19 cellular contexts compared by ENCODE assay signal in genomic region chr6:49342410-49342809, GRCh38.
DNase-seq lines count a peak whose midpoint lies in the region; FAIRE-seq and TF ChIP-seq lines count a peak whose summit lies in the region.
"Had no signal": no experiment of that assay in that cellular context is flagged by ENCODE, and none has a peak within 500 bp of the region (broad histone marks: within the 10 kb centered on the region; RNA-seq: fewer than 3 reads in every experiment).

No MANE protein-coding gene starts in this region.

- no peaks in the 10 kb centered on the region for H3K9me3 ChIP-seq in HAP-1
- peaks cover 10 to 12% of the 10 kb centered on the region in 2 experiments; a peak in 2 of 4 replicates for H3K9me3 ChIP-seq in H1 (ENCODE audit: insufficient read depth in 2 of 2, low read depth in 1 of 2, low read length in 1 of 2)
- no peaks in the 10 kb centered on the region for H3K9me3 ChIP-seq in Peyer's patch
- H3K9me3 ChIP-seq: lower lobe of right lung had no signal

- peak overlapping the region; percentile 17 for H3K4ac ChIP-seq in H1 (replicated peaks; ENCODE audit: insufficient read length, low read depth, low read length)

- H4K8ac ChIP-seq in H1 (ENCODE audit: extremely low read depth, insufficient read depth, low read length): no peak overlapping the region

- peak overlapping the region; percentile 46; the same call in 1 of the 2 replicates for H3K27ac ChIP-seq in H1 (ENCODE audit: low read depth, low read length)
- H3K27ac ChIP-seq in Peyer's patch: no peak overlapping the region
- H3K27ac ChIP-seq: lower lobe of right lung, VCaP had no signal

- no peak overlapping the region for H2AFZ ChIP-seq in H1 (ENCODE audit: low read length)

- H4K20me1 ChIP-seq in H1 (replicated peaks in 1 of 2; ENCODE audit: control insufficient read depth in 1 of 2, insufficient read depth in 2 of 2, low read length in 2 of 2): no peaks in the 10 kb centered on the region

- H2BK5ac ChIP-seq in H1 (ENCODE audit: low read depth, low read length): peak overlapping the region; percentile 49; the same call in 1 of the 2 replicates

- H3K14ac ChIP-seq in H1 (ENCODE audit: insufficient read length): no peak overlapping the region

- no peaks in the 10 kb centered on the region for H3K36me3 ChIP-seq in HAP-1 (replicated peaks)
- peaks cover 0 to 11% (median 2%) of the 10 kb centered on the region in 4 experiments; a peak in 2 of 8 replicates for H3K36me3 ChIP-seq in H1 (ENCODE audit: control insufficient read depth in 2 of 4, insufficient read depth in 4 of 4, low read length in 3 of 4)
- H3K36me3 ChIP-seq in Peyer's patch: no peaks in the 10 kb centered on the region
- H3K36me3 ChIP-seq: lower lobe of right lung had no signal

- 0 out of 4 replicates have a peak, but pooled peaks of 1 of the 2 experiments have one; percentile 8 for TF ChIP-seq RAD21 in H1 (IDR thresholded peaks at IDR 0.05 in 1 of 2, conservative IDR thresholded peaks at IDR 0.05 in 1 of 2; ENCODE audit: low read depth in 2 of 2, low read length in 2 of 2)

- no peak overlapping the region for H2BK120ac ChIP-seq in H1 (replicated peaks; ENCODE audit: low read depth, low read length)

- no peaks in the 10 kb centered on the region for H3K79me1 ChIP-seq in H1 (ENCODE audit: low read depth, low read length)

- H2BK15ac ChIP-seq in H1 (ENCODE audit: low read length): no peak overlapping the region

- TF ChIP-seq POLR2A in H1 (IDR thresholded peaks at IDR 0.05; ENCODE audit: control extremely low read depth in 1 of 2, low read depth in 2 of 2, low read length in 2 of 2) (no peak), Peyer's patch (IDR thresholded peaks at IDR 0.05) (no peak)

- H4K91ac ChIP-seq in H1 (replicated peaks; ENCODE audit: insufficient read length, low read length): no peak overlapping the region

- FAIRE-seq in H1 (lab: Jason Lieb, UNC): peak; percentile 79
- FAIRE-seq: D721Med, endothelial cell of umbilical vein, keratinocyte had no signal

- no peak overlapping the region for H3K56ac ChIP-seq in H1 (replicated peaks; ENCODE audit: insufficient read length, low read depth, low read length)

- H3K79me2 ChIP-seq in H1 (ENCODE audit: control insufficient read depth in 1 of 2, insufficient read depth in 2 of 2, low read length in 2 of 2): no peaks in the 10 kb centered on the region

- H3K23ac ChIP-seq in H1 (ENCODE audit: insufficient read length): no peak overlapping the region

- H3K9ac ChIP-seq in H1 (replicated peaks in 1 of 4; ENCODE audit: extremely low read depth in 1 of 4, low read depth in 3 of 4, low read length in 3 of 4): no peak overlapping the region

- DNase-seq in COLO668 (lab: John Stamatoyannopoulos, UW; ENCODE audit: unreplicated experiment): peak; percentile 48
- DNase-seq in HAP-1 (ENCODE audit: low spot score in 2 of 2): peak; percentile 37 to 80
- DNase-seq in NCI-H2107 treated with DMSO at 0.1 percent for 48 hours (lab: John Stamatoyannopoulos, UW; ENCODE audit: unreplicated experiment): peak; percentile 70
- peak; percentile 64 to 72 for DNase-seq in H1 (ENCODE audit: low read depth in 1 of 2, low spot score in 2 of 2)
- DNase-seq in Peyer's patch: no peak
- no peak for DNase-seq in midbrain (lab: John Stamatoyannopoulos, UW)
- DNase-seq in Ammon's horn (ENCODE audit: low spot score): no peak
- no peak for DNase-seq in middle frontal gyrus (ENCODE audit: extremely low spot score, low spot score)
- DNase-seq: activated CD4-positive, alpha-beta T cell treated with anti-CD3 and anti-CD28 coated beads, Interleukin-2, amount 10 ng/mL, durations not matched to agents 7 days and 5 days; anterior cingulate cortex; C1 segment of cervical spinal cord; central memory CD4-positive, alpha-beta T cell; dermis blood vessel endothelial cell; KG1; lower lobe of right lung had no signal

- peak overlapping the region; percentile 77 for H2BK20ac ChIP-seq in H1 (ENCODE audit: low read length)

- WGBS in H1 (ENCODE audit: extremely low coverage in 1 of 2, insufficient coverage in 1 of 2, insufficient read length in 1 of 2, insufficient replicate concordance in 2 of 2, low coverage in 1 of 2, low lambda C conversion rate in 2 of 2, missing lambda C conversion rate in 1 of 2), 2 experiments: 19% methylated on average over 5 of the region's 6 CpGs; no CpG with 5 or more reads in 1 of the 2 experiments

- H3K4me2 ChIP-seq in H1 (ENCODE audit: insufficient read depth in 1 of 2, low read depth in 2 of 2, low read length in 2 of 2): peak overlapping the region; percentile 24 to 50; a peak in 2 of 4 replicates

- H4K5ac ChIP-seq in H1 (ENCODE audit: insufficient read length, low read depth, low read length): peak overlapping the region; percentile 89

- no peak for TF ChIP-seq CTCF in H1 (IDR thresholded peaks at IDR 0.05; ENCODE audit: control extremely low read depth in 1 of 3, insufficient read depth in 1 of 3, low read depth in 1 of 3, low read length in 3 of 3)
- no peak for TF ChIP-seq CTCF in Peyer's patch (IDR thresholded peaks at IDR 0.05)

- H3K4me3 ChIP-seq in HAP-1: no peak overlapping the region
- H3K4me3 ChIP-seq in H1 (ENCODE audit: extremely low read depth in 1 of 4, insufficient read depth in 2 of 4, low read depth in 3 of 4, low read length in 4 of 4): peak overlapping the region in 1 of 4 experiments; percentile 16; a peak in 1 of 8 replicates
- H3K4me3 ChIP-seq in Peyer's patch: no peak overlapping the region
- H3K4me3 ChIP-seq: lower lobe of right lung had no signal

- H3K27me3 ChIP-seq in HAP-1 (ENCODE audit: low read depth): no peaks in the 10 kb centered on the region
- H3K27me3 ChIP-seq in H1 (replicated peaks in 1 of 4; ENCODE audit: control insufficient read depth in 3 of 4, extremely low read depth in 1 of 4, insufficient read depth in 3 of 4, low read length in 3 of 4): no peaks in the 10 kb centered on the region
- H3K27me3 ChIP-seq in Peyer's patch: no peaks in the 10 kb centered on the region

- H2AK5ac ChIP-seq in H1 (ENCODE audit: low read depth, low read length): peak overlapping the region; percentile 54; the same call in 1 of the 2 replicates

- peak overlapping the region; percentile 89 for H3K18ac ChIP-seq in H1 (ENCODE audit: extremely low read depth, low read length)

- CTCF ChIA-PET in H1 (lab: Charles Lee; ENCODE audit: partially characterized antibody): interaction anchor here (1.1 kb wide), 1 partner anchor 384 kb away, joined by 3 read pairs; no protein-coding TSS in a partner anchor

- POLR2A ChIA-PET in H1 (lab: Charles Lee; ENCODE audit: partially characterized antibody): interaction anchor here (1.0 kb wide), 2 partner anchors 10 to 68 kb away, joined by 4 to 5 read pairs; no protein-coding TSS in a partner anchor

- in situ Hi-C loops in HAP-1 (cut with MboI; ENCODE audit: low sequenced_read_pairs): no loop called here

- TF ChIP-seq EP300 in H1 (IDR thresholded peaks at IDR 0.05; ENCODE audit: borderline replicate concordance in 1 of 2, low read depth in 2 of 2, low read length in 2 of 2): peak in 1 of 2 experiments; percentile 80; a peak in 1 of 3 replicates

- 0 out of 2 replicates have a peak, but pooled peaks cover 4% of the 10 kb centered on the region for H3K4me1 ChIP-seq in HAP-1
- peaks cover 0 to 7% (median 2%) of the 10 kb centered on the region in 4 experiments; a peak in 4 of 7 replicates for H3K4me1 ChIP-seq in H1 (replicated peaks in 1 of 4; ENCODE audit: control insufficient read depth in 3 of 4, insufficient read depth in 4 of 4, low read length in 3 of 4)
- H3K4me1 ChIP-seq in Peyer's patch: no peaks in the 10 kb centered on the region
- H3K4me1 ChIP-seq: lower lobe of right lung had no signal

- H2BK12ac ChIP-seq in H1 (ENCODE audit: low read depth, low read length): peak overlapping the region; percentile 86

- no peaks in the 10 kb centered on the region for H3K23me2 ChIP-seq in H1 (ENCODE audit: low read depth, low read length)

TF ChIP-seq in H1, 55 proteins besides CTCF, POLR2A, EP300 and RAD21 (continues in another document):
- TF ChIP-seq JUND (IDR thresholded peaks at IDR 0.05; ENCODE audit: low read length) (no peak), E2F6 (IDR thresholded peaks at IDR 0.05) (peak; percentile 93), GTF2F1 (IDR thresholded peaks at IDR 0.05; ENCODE audit: borderline replicate concordance, low read depth, low read length) (no peak), CHD2 (IDR thresholded peaks at IDR 0.05; ENCODE audit: low read length) (0 out of 2 replicates have a peak, but pooled peaks have one; percentile 39), SIN3A (conservative IDR thresholded peaks at IDR 0.05 in 1 of 2, IDR thresholded peaks at IDR 0.05 in 1 of 2; ENCODE audit: low read depth in 1 of 2, low read length in 2 of 2) (peak in 1 of 2 experiments; percentile 61; a peak in 1 of 4 replicates), SP1 (IDR thresholded peaks at IDR 0.05; ENCODE audit: low read depth, low read length) (peak; percentile 69; the same call in 1 of the 2 replicates), TCF12 (IDR thresholded peaks at IDR 0.05; ENCODE audit: low read depth, low read length) (0 out of 2 replicates have a peak, but pooled peaks have one; percentile 58), CREB1 (IDR thresholded peaks at IDR 0.05) (peak; percentile 38; the same call in 1 of the 2 replicates), NRF1 (IDR thresholded peaks at IDR 0.05; ENCODE audit: low read depth, low read length) (no peak), CHD1 (IDR thresholded peaks at IDR 0.05; ENCODE audit: low read depth, low read length) (no peak), KDM4A (IDR thresholded peaks at IDR 0.05; ENCODE audit: low read depth, low read length, severe bottlenecking) (no peak), EGR1 (IDR thresholded peaks at IDR 0.05; ENCODE audit: borderline replicate concordance, low read depth, low read length) (peak; percentile 11; the same call in 1 of the 2 replicates), MAX (IDR thresholded peaks at IDR 0.05) (peak; percentile 98), NANOG (IDR thresholded peaks at IDR 0.05; ENCODE audit: insufficient read depth, low read depth, low read length, poor library complexity, severe bottlenecking) (peak; percentile 3), BACH1 (IDR thresholded peaks at IDR 0.05; ENCODE audit: low read length) (peak; percentile 46; the same call in 1 of the 2 replicates), TEAD4 (IDR thresholded peaks at IDR 0.05; ENCODE audit: low read depth, low read length) (peak; percentile 64; the same call in 1 of the 2 replicates), POU5F1 (IDR thresholded peaks at IDR 0.05; ENCODE audit: low read depth, low read length) (peak; percentile 89)

Comparison
In these comparisons a context has a peak if more than half of its experiments do, and no peak if none do; other contexts are left out.
1. DNase-seq: peak in COLO668 (single experiment), HAP-1 (2 of 2), NCI-H2107 treated with DMSO at 0.1 percent for 48 hours (single experiment) and H1 (2 of 2); none in Peyer's patch (0 of 3), midbrain (single experiment), Ammon's horn (single experiment) and middle frontal gyrus (single experiment).